Comparison of ENCODE assay signal across 27 cellular contexts in genomic region chr7:92758796-92759431, GRCh38.
DNase-seq lines count a peak whose midpoint lies in the region; ATAC-seq, FAIRE-seq and TF ChIP-seq lines count a peak whose summit lies in the region.
"Had no signal": no experiment of that assay in that cellular context is flagged by ENCODE, and none has a peak within 500 bp of the region (broad histone marks: within the 10 kb centered on the region; RNA-seq: fewer than 3 reads in every experiment).

No MANE protein-coding gene starts in this region.

- H3K27me3 Mint-ChIP-seq in WTC11 (ENCODE audit: low read depth), result no peaks in the 10 kb centered on the region
- H3K27me3 Mint-ChIP-seq in activated CD8-positive, alpha-beta T cell treated with anti-CD3 and anti-CD28 coated beads, Interleukin-2, amount 10 ng/mL, durations not matched to agents 7 days and 5 days (ENCODE audit: low read depth), result no peaks in the 10 kb centered on the region
- H3K27me3 Mint-ChIP-seq: activated CD4-positive, alpha-beta T cell treated with anti-CD3 and anti-CD28 coated beads for 36 hours; CD4-positive, CD25-positive, alpha-beta regulatory T cell; memory B cell had no signal

- peaks cover 5% of the 10 kb centered on the region for H3K36me3 Mint-ChIP-seq in WTC11
- H3K36me3 Mint-ChIP-seq in activated CD8-positive, alpha-beta T cell treated with anti-CD3 and anti-CD28 coated beads, Interleukin-2, amount 10 ng/mL, durations not matched to agents 7 days and 5 days (ENCODE audit: low read depth), result peaks cover 76% of the 10 kb centered on the region

- no peak overlapping the region for H3K4me3 Mint-ChIP-seq in WTC11
- no peak overlapping the region for H3K4me3 Mint-ChIP-seq in activated CD8-positive, alpha-beta T cell treated with anti-CD3 and anti-CD28 coated beads, Interleukin-2, amount 10 ng/mL, durations not matched to agents 7 days and 5 days
- H3K4me3 Mint-ChIP-seq: activated CD4-positive, alpha-beta T cell treated with anti-CD3 and anti-CD28 coated beads for 36 hours; CD4-positive, CD25-positive, alpha-beta regulatory T cell; H9; memory B cell; nephron; stimulated activated effector memory CD8-positive, alpha-beta T cell treated with anti-CD3 and anti-CD28 coated beads, Interleukin-12 subunit alpha, Interleukin-12 subunit beta, amount 100 ng/mL, for 72 hours had no signal

- ATAC-seq in HepG2 (no peak), right lobe of liver (no peak), WTC11 (no peak), HG03025 (IDR thresholded peaks at IDR 0.05; ENCODE audit: low FRiP score, unreplicated experiment) (no peak)
- no peak for ATAC-seq in activated CD8-positive, alpha-beta T cell treated with anti-CD3 and anti-CD28 coated beads, Interleukin-2, amount 10 ng/mL, durations not matched to agents 7 days and 5 days
- ATAC-seq: activated CD4-positive, alpha-beta T cell treated with anti-CD3 and anti-CD28 coated beads for 36 hours; psoas muscle; stimulated activated effector memory CD8-positive, alpha-beta T cell treated with anti-CD3 and anti-CD28 coated beads, Interleukin-12 subunit alpha, Interleukin-12 subunit beta, amount 100 ng/mL, for 72 hours had no signal

- H3K36me3 ChIP-seq in HepG2 (replicated peaks in 1 of 2; ENCODE audit: control insufficient read depth in 1 of 2, insufficient read depth in 2 of 2, low read length in 2 of 2) (peaks cover 7 to 50% of the 10 kb centered on the region in 2 experiments; a peak in 4 of 5 replicates), right lobe of liver (no peaks in the 10 kb centered on the region)
- H3K36me3 ChIP-seq: ascending aorta had no signal

- H3K27ac ChIP-seq in HepG2 (ENCODE audit: extremely low read length, insufficient read depth, low read length), result no peak overlapping the region
- H3K27ac ChIP-seq in right lobe of liver, result no peak overlapping the region
- H3K27ac ChIP-seq: ascending aorta, coronary artery, KMS-11, psoas muscle, SK-N-MC had no signal

- TF ChIP-seq RAD21 in HepG2 (CRISPR knock-in tag; IDR thresholded peaks at IDR 0.05), result no peak

- TSS peak; percentile 0 for BruUV-seq in HepG2 (replicated peaks; lab: Mats Ljungman, UMichigan)

- no peaks in the 10 kb centered on the region for H4K20me1 ChIP-seq in HepG2 (ENCODE audit: insufficient read depth, low read length)

- no peak overlapping the region for H3K4me2 ChIP-seq in HepG2 (ENCODE audit: low read depth, low read length)
- H3K4me2 ChIP-seq: KMS-11 had no signal

- H3K79me2 ChIP-seq in HepG2 (ENCODE audit: insufficient read depth, low read length), result peaks cover 68% of the 10 kb centered on the region

- no peak for TF ChIP-seq POLR2A in HepG2 (IDR thresholded peaks at IDR 0.05; ENCODE audit: insufficient read depth in 1 of 2, low read depth in 2 of 2, low read length in 2 of 2)
- no peak for TF ChIP-seq POLR2A in right lobe of liver (IDR thresholded peaks at IDR 0.05)

- peaks cover 10% of the 10 kb centered on the region for H3K9me3 Mint-ChIP-seq in WTC11
- no peaks in the 10 kb centered on the region for H3K9me3 Mint-ChIP-seq in activated CD8-positive, alpha-beta T cell treated with anti-CD3 and anti-CD28 coated beads, Interleukin-2, amount 10 ng/mL, durations not matched to agents 7 days and 5 days (ENCODE audit: insufficient read depth)
- H3K9me3 Mint-ChIP-seq: CD4-positive, CD25-positive, alpha-beta regulatory T cell; H9; nephron; stimulated activated effector memory CD8-positive, alpha-beta T cell treated with anti-CD3 and anti-CD28 coated beads, Interleukin-12 subunit alpha, Interleukin-12 subunit beta, amount 100 ng/mL, for 72 hours had no signal

- DNase-seq in HepG2 (ENCODE audit: low spot score) (no peak), right lobe of liver (no peak), WTC11 (ENCODE audit: low spot score) (no peak), left kidney (ENCODE audit: low read depth, low spot score) (peak; percentile 70), NCI-H2171 treated with DMSO at 0.1 percent for 48 hours (lab: John Stamatoyannopoulos, UW) (no peak)
- DNase-seq in activated CD8-positive, alpha-beta T cell treated with anti-CD3 and anti-CD28 coated beads, Interleukin-2, amount 10 ng/mL, durations not matched to agents 7 days and 5 days, result no peak
- no peak for DNase-seq in stimulated activated CD4-positive, alpha-beta T cell treated with anti-CD3 and anti-CD28 coated beads, Interleukin-15, amount 100 ng/mL, for 24 hours
- DNase-seq: activated CD4-positive, alpha-beta T cell treated with anti-CD3 and anti-CD28 coated beads for 36 hours; activated CD8-positive, alpha-beta memory T cell treated with anti-CD3 and anti-CD28 coated beads, Interleukin-2, amount 50 U/mL, for 48 hours; activated naive CD4-positive, alpha-beta T cell treated with Interleukin-2 at 50 U/mL for 16 hours; CD4-positive, CD25-positive, alpha-beta regulatory T cell; DMS79 treated with DMSO at 0.1 percent for 48 hours; H9; NCI-H1092; NCI-H2107; NCI-H526 treated with DMSO at 0.1 percent for 48 hours; psoas muscle; stimulated activated CD4-positive, alpha-beta T cell treated with anti-CD3 and anti-CD28 coated beads, Interleukin-12 subunit alpha, Interleukin-12 subunit beta, amount 100 ng/mL, for 4 hours had no signal

- H3K27ac Mint-ChIP-seq in WTC11, result peak overlapping the region; percentile 0; the same call in 1 of the 2 replicates
- H3K27ac Mint-ChIP-seq in activated CD8-positive, alpha-beta T cell treated with anti-CD3 and anti-CD28 coated beads, Interleukin-2, amount 10 ng/mL, durations not matched to agents 7 days and 5 days, result no peak overlapping the region
- H3K27ac Mint-ChIP-seq: activated CD4-positive, alpha-beta T cell treated with anti-CD3 and anti-CD28 coated beads for 36 hours; CD4-positive, CD25-positive, alpha-beta regulatory T cell; memory B cell; nephron; stimulated activated effector memory CD8-positive, alpha-beta T cell treated with anti-CD3 and anti-CD28 coated beads, Interleukin-12 subunit alpha, Interleukin-12 subunit beta, amount 100 ng/mL, for 72 hours had no signal

- POLR2A ChIA-PET in HepG2 (lab: Yijun Ruan, JAX) (no interaction called here), WTC11 (lab: Charles Lee) (no interaction called here)
- POLR2A ChIA-PET in activated CD8-positive, alpha-beta T cell treated with anti-CD3 and anti-CD28 coated beads, Interleukin-2, amount 10 ng/mL, durations not matched to agents 7 days and 5 days (lab: Charles Lee), result no interaction called here

- in situ Hi-C loops in HepG2 (cut with HindIII; ENCODE audit: extremely low pct_ligation_motif_present, low pct_unique_long_range_greater_than_20kb), result no loop called here

- TF ChIP-seq CTCF in HepG2 (CRISPR knock-in tag; IDR thresholded peaks at IDR 0.05) (no peak), right lobe of liver (IDR thresholded peaks at IDR 0.05) (no peak), WTC11 (IDR thresholded peaks at IDR 0.05) (no peak)

- TF ChIP-seq EP300 in HepG2 (IDR thresholded peaks at IDR 0.05; ENCODE audit: low read depth in 2 of 2, low read length in 2 of 2), result no peak
- no peak for TF ChIP-seq EP300 in HepG2 (CRISPR knock-in tag; IDR thresholded peaks at IDR 0.05; ENCODE audit: borderline replicate concordance)

- 96% methylated on average over 2 of the region's 2 CpGs for WGBS in HepG2 (ENCODE audit: low lambda C conversion rate)
- WGBS in right lobe of liver (ENCODE audit: insufficient coverage, low coverage, low lambda C conversion rate, missing lambda C conversion rate), result 90% methylated on average over 2 of the region's 2 CpGs

- H3K4me1 ChIP-seq in HepG2 (ENCODE audit: insufficient read depth, low read length) (peaks cover 15% of the 10 kb centered on the region), right lobe of liver (no peaks in the 10 kb centered on the region)
- H3K4me1 ChIP-seq: psoas muscle had no signal

- peaks cover 73% of the 10 kb centered on the region for H3K4me1 Mint-ChIP-seq in WTC11
- H3K4me1 Mint-ChIP-seq in activated CD8-positive, alpha-beta T cell treated with anti-CD3 and anti-CD28 coated beads, Interleukin-2, amount 10 ng/mL, durations not matched to agents 7 days and 5 days (ENCODE audit: low read depth), result peaks cover 31% of the 10 kb centered on the region
- H3K4me1 Mint-ChIP-seq: memory B cell had no signal

- FAIRE-seq in HepG2 (lab: Jason Lieb, UNC), result no peak
- FAIRE-seq: endothelial cell of umbilical vein had no signal

- H3K9me3 ChIP-seq in HepG2 (ENCODE audit: low read length), result no peaks in the 10 kb centered on the region
- no peaks in the 10 kb centered on the region for H3K9me3 ChIP-seq in right lobe of liver
- H3K9me3 ChIP-seq: ascending aorta, psoas muscle had no signal

- H3K9ac ChIP-seq in HepG2 (ENCODE audit: insufficient read depth, low read depth, low read length), result no peak overlapping the region
- H3K9ac ChIP-seq: KMS-11 had no signal

- intact Hi-C loops in HepG2 (cut with micrococcal nuclease; ENCODE audit: unreplicated experiment), result no loop called here
- intact Hi-C loops in right lobe of liver (cut with DNase I), result no loop called here

- CTCF ChIA-PET in HepG2 (lab: Yijun Ruan, JAX; ENCODE audit: low intra/inter-chr PET ratio, low total read pairs), result no interaction called here
- CTCF ChIA-PET in WTC11 (lab: Charles Lee), result interaction anchor here (1.3 kb wide), 1 partner anchor 74 kb away, joined by 3 read pairs; no protein-coding TSS in a partner anchor
- CTCF ChIA-PET in activated CD8-positive, alpha-beta T cell treated with anti-CD3 and anti-CD28 coated beads, Interleukin-2, amount 10 ng/mL, durations not matched to agents 7 days and 5 days (lab: Charles Lee), result interaction anchor here (0.9 to 1.1 kb wide), 3 partner anchors 10 to 37 kb away, joined by 3 read pairs; no protein-coding TSS in a partner anchor

- no peak overlapping the region for H3K4me3 ChIP-seq in HepG2 (replicated peaks in 1 of 3; ENCODE audit: insufficient read depth in 1 of 3, low read depth in 2 of 3, low read length in 3 of 3)
- no peak overlapping the region for H3K4me3 ChIP-seq in right lobe of liver
- H3K4me3 ChIP-seq: ascending aorta, coronary artery, psoas muscle, SK-N-MC had no signal

- H3K27me3 ChIP-seq in HepG2 (ENCODE audit: control insufficient read depth in 1 of 2, insufficient read depth in 2 of 2, low read length in 2 of 2), result no peaks in the 10 kb centered on the region
- H3K27me3 ChIP-seq in right lobe of liver, result no peaks in the 10 kb centered on the region
- H3K27me3 ChIP-seq: ascending aorta had no signal

- H2AFZ ChIP-seq in HepG2 (ENCODE audit: low read length), result no peak overlapping the region

TF ChIP-seq in HepG2, 621 proteins besides CTCF, POLR2A, EP300 and RAD21:
- TF ChIP-seq PHF21A (CRISPR knock-in tag; IDR thresholded peaks at IDR 0.05), result no peak
- TF ChIP-seq ZNF468 (CRISPR knock-in tag; IDR thresholded peaks at IDR 0.05), result no peak

TF ChIP-seq in WTC11, 78 proteins besides CTCF, POLR2A, EP300 and RAD21 (continues in another document):
- TF ChIP-seq JUN (CRISPR knock-in tag; IDR thresholded peaks at IDR 0.05), result no peak
